17 cellular contexts compared by ENCODE assay signal in the genomic region with DNA sequence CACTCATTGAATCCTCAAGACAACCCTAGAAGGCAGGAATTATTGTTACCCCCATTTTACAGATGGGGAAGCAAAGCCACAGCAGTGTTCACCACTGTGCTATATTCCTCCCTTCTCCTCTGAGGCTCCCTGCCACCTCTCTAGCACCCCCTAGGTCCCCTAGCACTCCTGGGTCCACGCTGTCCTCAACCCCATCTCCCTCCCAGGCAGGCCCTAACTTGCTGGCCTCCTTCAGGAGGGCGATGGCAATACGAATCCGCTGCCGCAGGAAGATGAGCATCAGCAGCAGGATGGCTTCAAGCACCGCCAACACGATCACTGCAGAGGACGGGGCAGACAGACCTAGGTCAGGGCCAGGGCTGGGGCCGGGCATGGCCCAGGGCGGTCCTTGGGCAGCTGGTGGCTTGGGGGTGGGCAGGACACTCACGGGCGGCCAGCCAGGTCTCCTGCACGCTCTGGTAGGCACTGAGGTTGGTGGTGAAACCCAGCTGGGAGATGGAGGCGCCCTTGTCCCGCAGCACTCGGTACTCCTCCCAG. TPM values are rescaled to one million over a fixed set of nuclear protein-coding genes. Genes with fewer than 3 reads are reported as not detected.
DNase-seq lines count a peak whose midpoint lies in the region; ATAC-seq, FAIRE-seq and TF ChIP-seq lines count a peak whose summit lies in the region.
"Had no signal": no experiment of that assay in that cellular context is flagged by ENCODE, and none has a peak within 500 bp of the region (broad histone marks: within the 10 kb centered on the region; RNA-seq: fewer than 3 reads in every experiment).

No MANE protein-coding gene starts in this region.

- FAIRE-seq in GM12892 (lab: Jason Lieb, UNC) = no peak
- FAIRE-seq: kidney had no signal

- no peaks in the 10 kb centered on the region for H3K36me3 ChIP-seq in mesenchymal stem cell (ENCODE audit: control insufficient read depth in 1 of 2, insufficient read depth in 2 of 2, low read depth in 1 of 2, low read length in 2 of 2)
- H3K36me3 ChIP-seq: MG63, right lobe of liver had no signal

- no peak overlapping the region for H3K27ac ChIP-seq in mesenchymal stem cell (ENCODE audit: low read length, poor library complexity, severe bottlenecking)
- no peak overlapping the region for H3K27ac ChIP-seq in CD4-positive, alpha-beta T cell (ENCODE audit: low read depth, low read length)
- H3K27ac ChIP-seq: dorsolateral prefrontal cortex, right lobe of liver had no signal

- H3K4ac ChIP-seq in mesenchymal stem cell (ENCODE audit: low read depth in 1 of 2, low read length in 2 of 2) = no peak overlapping the region

- peak overlapping the region; percentile 57 for H4K91ac ChIP-seq in mesenchymal stem cell (ENCODE audit: low read length)

- peaks cover 11% of the 10 kb centered on the region for H3K4me1 Mint-ChIP-seq in HFFc6 (ENCODE audit: low read depth)
- H3K4me1 Mint-ChIP-seq in WTC11 = peaks cover 9% of the 10 kb centered on the region
- H3K4me1 Mint-ChIP-seq in type B pancreatic cell (ENCODE audit: unreplicated experiment) = peaks cover 4% of the 10 kb centered on the region
- H3K4me1 Mint-ChIP-seq in CD4-positive, alpha-beta T cell (ENCODE audit: low read depth) = no peaks in the 10 kb centered on the region

- H3K4me3 Mint-ChIP-seq in HFFc6 (no peak overlapping the region), WTC11 (no peak overlapping the region), type B pancreatic cell (no peak overlapping the region)
- no peak overlapping the region for H3K4me3 Mint-ChIP-seq in CD4-positive, alpha-beta T cell

- TF ChIP-seq CTCF in HFFc6 (IDR thresholded peaks at IDR 0.05) (peak; percentile 23; the same call in 1 of the 2 replicates), WTC11 (IDR thresholded peaks at IDR 0.05) (no peak), type B pancreatic cell (conservative IDR thresholded peaks at IDR 0.05) (no peak)
- TF ChIP-seq CTCF in CD4-positive, alpha-beta T cell (IDR thresholded peaks at IDR 0.05) = no peak

- H3K9ac ChIP-seq in mesenchymal stem cell (ENCODE audit: low read length) = no peak overlapping the region

- TF ChIP-seq POLR2A in GM12892 (IDR thresholded peaks at IDR 0.05; ENCODE audit: low read depth, low read length) = no peak

- H2BK15ac ChIP-seq in mesenchymal stem cell (ENCODE audit: low read depth, poor library complexity, severe bottlenecking) = peak overlapping the region; percentile 38

- H3K27ac Mint-ChIP-seq in HFFc6 (no peak overlapping the region), WTC11 (no peak overlapping the region), type B pancreatic cell (no peak overlapping the region)
- no peak overlapping the region for H3K27ac Mint-ChIP-seq in CD4-positive, alpha-beta T cell

- WGBS in mesenchymal stem cell = 93% methylated on average over 16 of the region's 16 CpGs

- no peak overlapping the region for H2BK5ac ChIP-seq in mesenchymal stem cell (ENCODE audit: low read depth, low read length, poor library complexity, severe bottlenecking)

- POLR2A ChIA-PET in WTC11 (lab: Charles Lee) = no interaction called here
- POLR2A ChIA-PET in CD4-positive, alpha-beta T cell (lab: Charles Lee) = no interaction called here

- peaks cover 0 to 23% of the 10 kb centered on the region in 2 experiments for H3K27me3 ChIP-seq in mesenchymal stem cell (ENCODE audit: control insufficient read depth in 1 of 2, insufficient read depth in 1 of 2, low read length in 2 of 2)
- no peaks in the 10 kb centered on the region for H3K27me3 ChIP-seq in CD4-positive, alpha-beta T cell (ENCODE audit: control insufficient read depth, insufficient read depth, low read length)
- H3K27me3 ChIP-seq: dorsolateral prefrontal cortex, MG63, right lobe of liver had no signal

- peak overlapping the region in 1 of 2 experiments; percentile 67 for H3K14ac ChIP-seq in mesenchymal stem cell (ENCODE audit: low read length in 2 of 2)

- intact Hi-C loops in CD4-positive, alpha-beta T cell (cut with DNase I, micrococcal nuclease) = no loop called here

- H3K9me3 ChIP-seq in mesenchymal stem cell (ENCODE audit: control insufficient read depth, low read length) = no peaks in the 10 kb centered on the region
- H3K9me3 ChIP-seq in CD4-positive, alpha-beta T cell (ENCODE audit: control insufficient read depth, low read length) = no peaks in the 10 kb centered on the region
- H3K9me3 ChIP-seq: MG63, right lobe of liver had no signal

- no peak overlapping the region for H3K4me3 ChIP-seq in mesenchymal stem cell (ENCODE audit: insufficient read depth in 1 of 2, low read depth in 1 of 2, low read length in 2 of 2)
- H3K4me3 ChIP-seq: dorsolateral prefrontal cortex, MG63, right lobe of liver had no signal

- H3K18ac ChIP-seq in mesenchymal stem cell (ENCODE audit: low read depth in 1 of 2, low read length in 2 of 2) = peak overlapping the region in 1 of 2 experiments; percentile 46

- H3K23ac ChIP-seq in mesenchymal stem cell (ENCODE audit: low read length in 2 of 2) = no peak overlapping the region

- no peak overlapping the region for H3K4me2 ChIP-seq in mesenchymal stem cell (ENCODE audit: low read length, poor library complexity, severe bottlenecking)

- H2BK120ac ChIP-seq in mesenchymal stem cell (ENCODE audit: low read depth, low read length) = no peak overlapping the region

- H3K27me3 Mint-ChIP-seq in HFFc6 (ENCODE audit: insufficient read depth) (peaks cover 7% of the 10 kb centered on the region), WTC11 (ENCODE audit: low read depth) (no peaks in the 10 kb centered on the region), type B pancreatic cell (no peaks in the 10 kb centered on the region)
- no peaks in the 10 kb centered on the region for H3K27me3 Mint-ChIP-seq in CD4-positive, alpha-beta T cell

- no peaks in the 10 kb centered on the region for H3K79me1 ChIP-seq in mesenchymal stem cell (replicated peaks; ENCODE audit: low read length, poor library complexity, severe bottlenecking)

- H4K8ac ChIP-seq in mesenchymal stem cell (ENCODE audit: low read length) = peak overlapping the region; percentile 47

- peaks cover 17% of the 10 kb centered on the region for H3K4me1 ChIP-seq in mesenchymal stem cell (ENCODE audit: control insufficient read depth, insufficient read depth, low read depth, low read length)

- CTCF ChIA-PET in WTC11 (lab: Charles Lee) = interaction anchor here (0.7 to 1.7 kb wide), 3 partner anchors 11 to 189 kb away, joined by 3 to 5 read pairs (median 4); a partner anchor contains a TSS
- CTCF ChIA-PET in CD4-positive, alpha-beta T cell (lab: Charles Lee) = no interaction called here

- peak overlapping the region; percentile 25 to 59 for H2BK12ac ChIP-seq in mesenchymal stem cell (ENCODE audit: low read length in 2 of 2)

- H2AK5ac ChIP-seq in mesenchymal stem cell (ENCODE audit: low read length, severe bottlenecking) = no peak overlapping the region

- no peaks in the 10 kb centered on the region for H3K36me3 Mint-ChIP-seq in HFFc6 (ENCODE audit: low read depth)
- H3K36me3 Mint-ChIP-seq in WTC11 = no peaks in the 10 kb centered on the region
- H3K36me3 Mint-ChIP-seq in type B pancreatic cell = no peaks in the 10 kb centered on the region
- no peaks in the 10 kb centered on the region for H3K36me3 Mint-ChIP-seq in CD4-positive, alpha-beta T cell (ENCODE audit: low read depth)

- DNase-seq in D341Med (ENCODE audit: low spot score) (peak; percentile 33), HFFc6 (no peak), WTC11 (ENCODE audit: low spot score) (peak; percentile 29), mesenchymal stem cell (no peak), type B pancreatic cell (ENCODE audit: extremely low spot score, unreplicated experiment) (no peak), GM12892 (ENCODE audit: insufficient read length) (no peak), NCI-H446 treated with DMSO at 0.1 percent for 48 hours (lab: John Stamatoyannopoulos, UW) (no peak)
- DNase-seq in CD4-positive, alpha-beta T cell = no peak
- DNase-seq: activated T-cell treated with anti-CD3 and anti-CD28 coated beads for 4 hours, amniotic stem cell, C1 segment of cervical spinal cord, foreskin melanocyte, kidney, MG63, NCI-H226, right lobe of liver had no signal

- ATAC-seq in WTC11 = peak; percentile 68
- ATAC-seq in CD4-positive, alpha-beta T cell (ENCODE audit: poor library complexity) = no peak

- H3K9me3 Mint-ChIP-seq in HFFc6 (no peaks in the 10 kb centered on the region), WTC11 (no peaks in the 10 kb centered on the region), type B pancreatic cell (no peaks in the 10 kb centered on the region)
- H3K9me3 Mint-ChIP-seq in CD4-positive, alpha-beta T cell = no peaks in the 10 kb centered on the region

- H2AFZ ChIP-seq in mesenchymal stem cell (ENCODE audit: low read depth, low read length) = peak overlapping the region; percentile 66

RNA-seq across cellular contexts. Expression of a gene that starts 7.8 kb away (rescaled TPM):
- total RNA-seq in HFFc6 (2021; fragmentation: NEBNext Ultra II Directional; extraction: Animal tissue kit (Norgen Biotek cat#: 25700)) = 10 to 100 TPM; 35.8 to 48.6 (median 40.9) TPM
- 42.6 to 44.8 TPM (median 42.8 TPM) in 3 replicates for total RNA-seq in WTC11 (2021)
- 140 TPM for polyA plus RNA-seq in mesenchymal stem cell (2013, experiment 1 of 2)
- polyA plus RNA-seq in mesenchymal stem cell (2013, experiment 2 of 2) = 145 TPM
- 46.9 and 62.5 TPM in 2 replicates for total RNA-seq in type B pancreatic cell (ENCODE audit: low replicate concordance)
- 15.0 TPM for polyA plus RNA-seq in GM12892 (2012; ENCODE audit: missing spikeins)
- total RNA-seq in CD4-positive, alpha-beta T cell = 10 to 100 TPM; 19.7 to 21.1 TPM

RNA-seq across cellular contexts. Expression of a gene that starts 8.3 kb away (rescaled TPM):
- under 1 TPM in 1 of 6 experiments, not detected in 5; 0.10 TPM for total RNA-seq in HFFc6 (2021; fragmentation: NEBNext Ultra II Directional; extraction: Animal tissue kit (Norgen Biotek cat#: 25700))
- total RNA-seq in WTC11 (2021) (3.1 to 3.5 TPM (median 3.5 TPM) in 3 replicates), type B pancreatic cell (ENCODE audit: low replicate concordance) (8.8 and 10.6 TPM in 2 replicates)
- polyA plus RNA-seq in mesenchymal stem cell (2013, experiment 1 of 2) = 0.03 TPM
- not detected for polyA plus RNA-seq in mesenchymal stem cell (2013, experiment 2 of 2)
- not detected for polyA plus RNA-seq in GM12892 (2012; ENCODE audit: missing spikeins)
- under 1 TPM in 1 of 2 experiments, not detected in 1; 0.20 TPM for total RNA-seq in CD4-positive, alpha-beta T cell

RNA-seq across cellular contexts. Expression of a gene that starts 27.0 kb away (rescaled TPM):
- total RNA-seq in HFFc6 (2021; fragmentation: NEBNext Ultra II Directional; extraction: Animal tissue kit (Norgen Biotek cat#: 25700)) = 10 to 100 TPM; 43.4 to 47.4 (median 45.9) TPM
- total RNA-seq in WTC11 (2021) (137 to 169 TPM (median 168 TPM) in 3 replicates), type B pancreatic cell (ENCODE audit: low replicate concordance) (59.9 and 136 TPM in 2 replicates)
- 34.5 TPM for polyA plus RNA-seq in mesenchymal stem cell (2013, experiment 1 of 2)
- 33.2 TPM for polyA plus RNA-seq in mesenchymal stem cell (2013, experiment 2 of 2)
- polyA plus RNA-seq in GM12892 (2012; ENCODE audit: missing spikeins) = 31.3 TPM
- 10 to 100 TPM; 36.3 to 36.6 TPM for total RNA-seq in CD4-positive, alpha-beta T cell

RNA-seq across cellular contexts. Expression of a gene that starts 31.4 kb away (rescaled TPM):
- total RNA-seq in HFFc6 (2021; fragmentation: NEBNext Ultra II Directional; extraction: Animal tissue kit (Norgen Biotek cat#: 25700)) = 1 to 10 TPM; 7.3 to 9.0 (median 8.3) TPM
- total RNA-seq in WTC11 (2021) = 24.0 to 46.2 TPM (median 44.1 TPM) in 3 replicates
- polyA plus RNA-seq in mesenchymal stem cell (2013, experiment 1 of 2) = 2.8 TPM
- 2.8 TPM for polyA plus RNA-seq in mesenchymal stem cell (2013, experiment 2 of 2)
- 8.2 and 37.7 TPM in 2 replicates for total RNA-seq in type B pancreatic cell (ENCODE audit: low replicate concordance)
- 2.1 TPM for polyA plus RNA-seq in GM12892 (2012; ENCODE audit: missing spikeins)
- under 1 TPM; 0.28 to 0.33 TPM for total RNA-seq in CD4-positive, alpha-beta T cell

RNA-seq across cellular contexts. Expression of a gene that starts 42.9 kb away (rescaled TPM):
- total RNA-seq in HFFc6 (2021; fragmentation: NEBNext Ultra II Directional; extraction: Animal tissue kit (Norgen Biotek cat#: 25700)) = 100 to 1,000 TPM in 2 of 6 experiments, 10 to 100 TPM in 4; 95.5 to 116 (median 98.9) TPM
- total RNA-seq in WTC11 (2021) (75.3 to 105 TPM (median 96.4 TPM) in 3 replicates), type B pancreatic cell (ENCODE audit: low replicate concordance) (132 and 252 TPM in 2 replicates)
- 29.0 TPM for polyA plus RNA-seq in mesenchymal stem cell (2013, experiment 1 of 2)
- 26.7 TPM for polyA plus RNA-seq in mesenchymal stem cell (2013, experiment 2 of 2)
- 7.1 TPM for polyA plus RNA-seq in GM12892 (2012; ENCODE audit: missing spikeins)
- total RNA-seq in CD4-positive, alpha-beta T cell = 1 to 10 TPM; 8.3 to 9.8 TPM

Comparison
In these comparisons a context has a peak if more than half of its experiments do, and no peak if none do; other contexts are left out.
1. DNase-seq: peak in D341Med (single experiment) and WTC11 (single experiment); none in HFFc6 (single experiment), mesenchymal stem cell (single experiment), type B pancreatic cell (single experiment), GM12892 (single experiment), CD4-positive, alpha-beta T cell (0 of 10) and NCI-H446 treated with DMSO at 0.1 percent for 48 hours (single experiment).